14 cellular contexts compared by ENCODE assay signal in the genomic region with DNA sequence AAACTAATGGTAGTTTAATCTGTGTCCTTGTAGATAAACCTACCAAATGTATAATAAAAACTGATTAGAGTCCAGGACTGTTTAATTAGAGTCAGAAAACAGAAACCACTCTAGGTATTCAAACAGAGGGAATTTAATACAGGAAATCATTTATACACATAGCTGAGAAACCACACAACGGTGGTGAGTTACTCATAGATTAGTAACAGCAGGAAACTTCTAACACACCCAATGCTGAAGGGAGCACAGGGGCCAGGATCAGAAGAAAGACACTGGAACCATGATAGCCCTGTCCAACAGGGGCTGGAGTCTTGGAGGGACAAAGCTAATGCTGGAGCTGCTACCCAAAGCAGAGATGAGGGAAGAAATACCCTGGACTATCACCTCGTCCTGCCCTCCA.
DNase-seq lines count a peak whose midpoint lies in the region; ATAC-seq and TF ChIP-seq lines count a peak whose summit lies in the region.
"Had no signal": no experiment of that assay in that cellular context is flagged by ENCODE, and none has a peak within 500 bp of the region (broad histone marks: within the 10 kb centered on the region; RNA-seq: fewer than 3 reads in every experiment).

No MANE protein-coding gene starts in this region.

- peak overlapping the region; percentile 76 for H3K18ac ChIP-seq in IMR-90 (ENCODE audit: low read depth, low read length)

- peaks cover 17% of the 10 kb centered on the region for H3K4me1 Mint-ChIP-seq in nephron progenitor cell

- peak overlapping the region; percentile 58 to 62 for H4K8ac ChIP-seq in IMR-90 (ENCODE audit: low read depth in 2 of 2, low read length in 2 of 2)

- H4K20me1 ChIP-seq in IMR-90 (ENCODE audit: insufficient read depth, low read length): no peaks in the 10 kb centered on the region
- H4K20me1 ChIP-seq: BLaER1 treated with 17β-estradiol and CSF1 and Interleukin-3, amounts not matched to agents 10 nM and 100 nM had no signal

- peak; percentile 94 for ATAC-seq in IMR-90 (ENCODE audit: low read depth)
- ATAC-seq: activated CD4-positive, CD25-positive, alpha-beta regulatory T cell treated with anti-CD3 and anti-CD28 coated beads, Interleukin-2, amount 50 U/mL, for 24 hours; left lung; natural killer cell treated with Interleukin-12 subunit alpha and Interleukin-12 subunit beta and Interleukin-15 and Interleukin-18, amount 100 ng/mL, for 72 hours had no signal

- H3K9me3 Mint-ChIP-seq in nephron progenitor cell: peaks cover 10% of the 10 kb centered on the region

- BruUV-seq in IMR-90 (replicated peaks; lab: Mats Ljungman, UMichigan): no TSS peak

- peak overlapping the region; percentile 88 for H3K14ac ChIP-seq in IMR-90 (replicated peaks; ENCODE audit: low read depth, low read length)

- H3K4me3 Mint-ChIP-seq in nephron progenitor cell: no peak overlapping the region
- H3K4me3 Mint-ChIP-seq: natural killer cell treated with Interleukin-12 subunit alpha and Interleukin-12 subunit beta and Interleukin-15 and Interleukin-18, amount 100 ng/mL, for 72 hours had no signal

- peak; percentile 20; the same call in 1 of the 2 replicates for TF ChIP-seq RAD21 in IMR-90 (IDR thresholded peaks at IDR 0.05; ENCODE audit: low read length)

- H3K27ac Mint-ChIP-seq in nephron progenitor cell: no peak overlapping the region
- H3K27ac Mint-ChIP-seq: natural killer cell treated with Interleukin-12 subunit alpha and Interleukin-12 subunit beta and Interleukin-15 and Interleukin-18, amount 100 ng/mL, for 72 hours had no signal

- peak overlapping the region; percentile 99 for H2BK20ac ChIP-seq in IMR-90 (ENCODE audit: low read depth, low read length)

- intact Hi-C loops in IMR-90 (cut with micrococcal nuclease): no loop called here

- WGBS in IMR-90 (ENCODE audit: extremely low coverage in 2 of 2, insufficient read length in 1 of 2), 2 experiments: no CpG with 5 or more reads among the region's 2 CpGs

- peak overlapping the region; percentile 86 for H2AK5ac ChIP-seq in IMR-90 (ENCODE audit: low read depth, low read length)

- H3K4ac ChIP-seq in IMR-90 (ENCODE audit: low read depth, low read length): peak overlapping the region; percentile 84

- dilution Hi-C loops in IMR-90 (cut with HindIII; ENCODE audit: low sequenced_read_pairs, unreplicated experiment): no loop called here

- peaks cover 4% of the 10 kb centered on the region for H3K27me3 Mint-ChIP-seq in nephron progenitor cell (ENCODE audit: low read depth, poor library complexity)

- H3K9me1 ChIP-seq in IMR-90 (ENCODE audit: insufficient read depth, low read length): peaks cover 6% of the 10 kb centered on the region

- peak overlapping the region; percentile 63 for H3K27ac ChIP-seq in IMR-90 (ENCODE audit: insufficient read depth, low read length)
- H3K27ac ChIP-seq: BLaER1 treated with 17β-estradiol and CSF1 and Interleukin-3, amounts not matched to agents 10 nM and 100 nM; left lung; right atrium auricular region had no signal

- no peaks in the 10 kb centered on the region for H3K79me1 ChIP-seq in IMR-90 (ENCODE audit: low read depth in 1 of 2, low read length in 2 of 2)

- no peaks in the 10 kb centered on the region for H3K36me3 Mint-ChIP-seq in nephron progenitor cell (ENCODE audit: low read depth)
- H3K36me3 Mint-ChIP-seq: natural killer cell treated with Interleukin-12 subunit alpha and Interleukin-12 subunit beta and Interleukin-15 and Interleukin-18, amount 100 ng/mL, for 72 hours had no signal

- H3K23ac ChIP-seq in IMR-90 (ENCODE audit: low read depth, low read length): peak overlapping the region; percentile 91

- H2BK5ac ChIP-seq in IMR-90 (ENCODE audit: low read depth, low read length, poor library complexity, severe bottlenecking): peak overlapping the region; percentile 84

- CTCF ChIA-PET in IMR-90 (lab: Yijun Ruan, JAX): interaction anchor here (0.7 kb wide), 1 partner anchor 17 kb away, joined by 4 read pairs; no protein-coding TSS in a partner anchor

- peak overlapping the region; percentile 81; the same call in 1 of the 2 replicates for H4K91ac ChIP-seq in IMR-90 (ENCODE audit: insufficient read depth, low read depth, low read length)

- H3K4me3 ChIP-seq in AG10803 (ENCODE audit: low read length): no peak overlapping the region
- H3K4me3 ChIP-seq in IMR-90 (ENCODE audit: insufficient read depth, low read depth, low read length): no peak overlapping the region
- H3K4me3 ChIP-seq: BLaER1 treated with 17β-estradiol and CSF1 and Interleukin-3, amounts not matched to agents 10 nM and 100 nM; left lung; right atrium auricular region had no signal

- peak overlapping the region; percentile 97 for H2BK120ac ChIP-seq in IMR-90 (ENCODE audit: low read depth, low read length)

- peak overlapping the region; percentile 13; the same call in 1 of the 2 replicates for H3K9ac ChIP-seq in IMR-90 (ENCODE audit: low read depth, low read length)
- H3K9ac ChIP-seq: BLaER1 treated with 17β-estradiol and CSF1 and Interleukin-3, amounts not matched to agents 10 nM and 100 nM had no signal

- peak overlapping the region; percentile 96; the same call in 2 of the 3 replicates for H2BK15ac ChIP-seq in IMR-90 (ENCODE audit: low read depth, low read length)

- POLR2A ChIA-PET in IMR-90 (lab: Charles Lee; ENCODE audit: unreplicated experiment): no interaction called here

- peaks cover 10% of the 10 kb centered on the region for H3K4me1 ChIP-seq in IMR-90 (ENCODE audit: control insufficient read depth, insufficient read depth, low read length)
- H3K4me1 ChIP-seq: left lung, right atrium auricular region had no signal

- peak overlapping the region; percentile 50; the same call in 1 of the 2 replicates for H4K5ac ChIP-seq in IMR-90 (ENCODE audit: low read depth, low read length)

- H3K9me3 ChIP-seq in IMR-90 (ENCODE audit: control insufficient read depth, insufficient read depth, low read length): peaks cover 4% of the 10 kb centered on the region; the same call in 1 of the 2 replicates
- H3K9me3 ChIP-seq: left lung, right atrium auricular region had no signal

- H3K36me3 ChIP-seq in IMR-90 (ENCODE audit: control insufficient read depth, insufficient read depth, low read length): no peaks in the 10 kb centered on the region
- H3K36me3 ChIP-seq: BLaER1 treated with 17β-estradiol and CSF1 and Interleukin-3, amounts not matched to agents 10 nM and 100 nM; left lung; right atrium auricular region had no signal

- DNase-seq in AG10803 (ENCODE audit: low read depth): peak; percentile 81
- peak; percentile 88 for DNase-seq in IMR-90
- DNase-seq in astrocyte of the hippocampus (ENCODE audit: low read depth, low spot score): peak; percentile 59
- DNase-seq in hepatic stellate cell (ENCODE audit: low spot score): peak; percentile 71
- no peak for DNase-seq in NCI-H2171 (lab: John Stamatoyannopoulos, UW)
- DNase-seq in effector CD4-positive, alpha-beta T cell: no peak
- DNase-seq in nephron progenitor cell: no peak
- DNase-seq in NCI-H2081 treated with DMSO at 0.1 percent for 48 hours (lab: John Stamatoyannopoulos, UW): no peak
- DNase-seq: left lung; stimulated activated CD4-positive, alpha-beta T cell treated with anti-CD3 and anti-CD28 coated beads, Interleukin-4, amount 100 ng/mL, for 1 hour had no signal

- no peak for TF ChIP-seq POLR2A in IMR-90 (IDR thresholded peaks at IDR 0.05; ENCODE audit: low read depth, low read length)

- TF ChIP-seq CTCF in AG10803 (conservative IDR thresholded peaks at IDR 0.05; ENCODE audit: low read length) (no peak), IMR-90 (conservative IDR thresholded peaks at IDR 0.05; ENCODE audit: low read depth, low read length) (no peak), nephron progenitor cell (IDR thresholded peaks at IDR 0.05) (no peak)

- H3K27me3 ChIP-seq in IMR-90 (ENCODE audit: control insufficient read depth, insufficient read depth, low read length): no peaks in the 10 kb centered on the region
- H3K27me3 ChIP-seq: BLaER1 treated with 17β-estradiol and CSF1 and Interleukin-3, amounts not matched to agents 10 nM and 100 nM; left lung; right atrium auricular region had no signal

- peak overlapping the region; percentile 59; the same call in 1 of the 2 replicates for H3K4me2 ChIP-seq in IMR-90 (ENCODE audit: low read depth, low read length)
- H3K4me2 ChIP-seq: BLaER1 treated with 17β-estradiol and CSF1 and Interleukin-3, amounts not matched to agents 10 nM and 100 nM had no signal

- no peak overlapping the region for H3K56ac ChIP-seq in IMR-90 (ENCODE audit: extremely low read depth, insufficient read depth, low read length)

- peak overlapping the region; percentile 42 for H2AK9ac ChIP-seq in IMR-90 (replicated peaks; ENCODE audit: low read depth, low read length, poor library complexity)

- H2AFZ ChIP-seq in IMR-90 (replicated peaks; ENCODE audit: low read length, poor library complexity): peak overlapping the region; percentile 72

- in situ Hi-C loops in IMR-90 (cut with MboI; ENCODE audit: low sequenced_read_pairs): no loop called here

TF ChIP-seq in IMR-90, 13 proteins besides CTCF, POLR2A, EP300 and RAD21:
- no peak for TF ChIP-seq SMC3 (IDR thresholded peaks at IDR 0.05; ENCODE audit: low read depth, low read length)
- TF ChIP-seq, protein P1, sequence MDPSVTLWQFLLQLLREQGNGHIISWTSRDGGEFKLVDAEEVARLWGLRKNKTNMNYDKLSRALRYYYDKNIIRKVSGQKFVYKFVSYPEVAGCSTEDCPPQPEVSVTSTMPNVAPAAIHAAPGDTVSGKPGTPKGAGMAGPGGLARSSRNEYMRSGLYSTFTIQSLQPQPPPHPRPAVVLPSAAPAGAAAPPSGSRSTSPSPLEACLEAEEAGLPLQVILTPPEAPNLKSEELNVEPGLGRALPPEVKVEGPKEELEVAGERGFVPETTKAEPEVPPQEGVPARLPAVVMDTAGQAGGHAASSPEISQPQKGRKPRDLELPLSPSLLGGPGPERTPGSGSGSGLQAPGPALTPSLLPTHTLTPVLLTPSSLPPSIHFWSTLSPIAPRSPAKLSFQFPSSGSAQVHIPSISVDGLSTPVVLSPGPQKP (IDR thresholded peaks at IDR 0.05; ENCODE audit: borderline replicate concordance, low read depth, low read length): no peak
- TF ChIP-seq, protein P2, sequence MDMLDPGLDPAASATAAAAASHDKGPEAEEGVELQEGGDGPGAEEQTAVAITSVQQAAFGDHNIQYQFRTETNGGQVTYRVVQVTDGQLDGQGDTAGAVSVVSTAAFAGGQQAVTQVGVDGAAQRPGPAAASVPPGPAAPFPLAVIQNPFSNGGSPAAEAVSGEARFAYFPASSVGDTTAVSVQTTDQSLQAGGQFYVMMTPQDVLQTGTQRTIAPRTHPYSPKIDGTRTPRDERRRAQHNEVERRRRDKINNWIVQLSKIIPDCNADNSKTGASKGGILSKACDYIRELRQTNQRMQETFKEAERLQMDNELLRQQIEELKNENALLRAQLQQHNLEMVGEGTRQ (IDR thresholded peaks at IDR 0.05; ENCODE audit: low read depth, low read length): no peak
- TF ChIP-seq CHD1 (IDR thresholded peaks at IDR 0.05; ENCODE audit: low read depth, low read length): no peak
- no peak for TF ChIP-seq MAFK (IDR thresholded peaks at IDR 0.05; ENCODE audit: low read depth, low read length)
- TF ChIP-seq MAZ (IDR thresholded peaks at IDR 0.05; ENCODE audit: borderline replicate concordance, low read depth, low read length): no peak
- no peak for TF ChIP-seq RFX5 (IDR thresholded peaks at IDR 0.05; ENCODE audit: low read depth, low read length)

Comparison
In these comparisons a context has a peak if more than half of its experiments do, and no peak if none do; other contexts are left out.
1. DNase-seq: peak in AG10803 (single experiment), IMR-90 (single experiment), astrocyte of the hippocampus (single experiment) and hepatic stellate cell (single experiment); none in NCI-H2171 (single experiment), effector CD4-positive, alpha-beta T cell (single experiment), nephron progenitor cell (single experiment) and NCI-H2081 treated with DMSO at 0.1 percent for 48 hours (single experiment).